1 cellular context compared by ENCODE assay signal in genomic region chr1:51899022-51899421, GRCh38.
TF ChIP-seq lines count a peak whose summit lies in the region.

No MANE protein-coding gene starts in this region.

TF ChIP-seq in IMR-90, 13 proteins besides CTCF, POLR2A, EP300 and RAD21:
- no peak for TF ChIP-seq RFX5 (IDR thresholded peaks at IDR 0.05; ENCODE audit: low read depth, low read length)
- no peak for TF ChIP-seq RCOR1 (IDR thresholded peaks at IDR 0.05; ENCODE audit: insufficient replicate concordance, low read length)
- no peak for TF ChIP-seq CHD1 (IDR thresholded peaks at IDR 0.05; ENCODE audit: low read depth, low read length)
- no peak for TF ChIP-seq USF2 (IDR thresholded peaks at IDR 0.05; ENCODE audit: low read depth, low read length)
- TF ChIP-seq CEBPB (IDR thresholded peaks at IDR 0.05; ENCODE audit: low read depth, low read length), result no peak
- TF ChIP-seq MAZ (IDR thresholded peaks at IDR 0.05; ENCODE audit: borderline replicate concordance, low read depth, low read length), result no peak
- no peak for TF ChIP-seq NFE2L2 (IDR thresholded peaks at IDR 0.05; ENCODE audit: low read depth, low read length)
- TF ChIP-seq MXI1 (IDR thresholded peaks at IDR 0.05; ENCODE audit: borderline replicate concordance, low read depth, low read length), result no peak
- no peak for TF ChIP-seq MAFK (IDR thresholded peaks at IDR 0.05; ENCODE audit: low read depth, low read length)
- no peak for TF ChIP-seq FOS (IDR thresholded peaks at IDR 0.05; ENCODE audit: low read depth, low read length)
- TF ChIP-seq ELK1 (IDR thresholded peaks at IDR 0.05; ENCODE audit: borderline replicate concordance, low read depth, low read length), result no peak
- TF ChIP-seq SMC3 (IDR thresholded peaks at IDR 0.05; ENCODE audit: low read depth, low read length), result no peak
- TF ChIP-seq BHLHE40 (IDR thresholded peaks at IDR 0.05; ENCODE audit: low read depth, low read length), result no peak
